Comparison of ENCODE assay signal across 13 cellular contexts in the genomic region with DNA sequence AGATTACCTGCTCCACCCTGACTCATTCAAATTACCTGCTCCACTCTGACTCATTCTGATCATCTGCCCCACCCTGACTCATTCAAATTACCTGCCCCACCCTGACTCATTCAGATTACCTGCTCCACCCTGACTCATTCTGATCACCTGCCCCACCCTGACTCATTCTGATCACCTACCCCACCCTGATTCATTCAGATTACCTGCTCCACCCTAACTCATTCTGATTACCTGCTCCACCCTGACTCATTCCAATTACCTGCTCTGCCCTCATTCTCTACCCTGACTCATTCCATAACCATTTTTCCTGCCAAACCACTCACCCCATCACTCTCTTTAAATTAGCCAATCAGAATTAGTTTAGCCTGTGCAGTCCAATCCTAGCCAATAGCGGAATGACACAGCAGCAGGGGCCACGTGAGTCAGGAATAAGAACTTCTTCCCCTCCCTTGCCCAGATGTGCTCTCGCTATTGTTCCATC. TPM values are rescaled to one million over a fixed set of nuclear protein-coding genes. Genes with fewer than 3 reads are reported as not detected.
A peak's percentile ranks its signal among the peaks of the same experiment; 100 is the strongest.
DNase-seq lines count a peak whose midpoint lies in the region; ATAC-seq and TF ChIP-seq lines count a peak whose summit lies in the region.
"Had no signal": no experiment of that assay in that cellular context is flagged by ENCODE, and none has a peak within 500 bp of the region (broad histone marks: within the 10 kb centered on the region; RNA-seq: fewer than 3 reads in every experiment).

No MANE protein-coding gene starts in this region.

- H3K9me3 ChIP-seq in breast epithelium (peaks cover 0 to 8% of the 10 kb centered on the region in 2 donors), RWPE2 (ENCODE audit: severe bottlenecking) (no peaks in the 10 kb centered on the region), esophagus squamous epithelium (peaks cover 0 to 22% (median 7%) of the 10 kb centered on the region in 3 donors), right lobe of liver (no peaks in the 10 kb centered on the region)
- H3K9me3 ChIP-seq: Caco-2, tibial artery had no signal

- no TSS peak for BruUV-seq in MCF 10A (replicated peaks; lab: Mats Ljungman, UMichigan)

- CTCF ChIA-PET in MCF 10A (lab: Yijun Ruan, JAX): interaction anchor here (0.5 to 1.7 kb wide), 2 partner anchors 117 to 126 kb away, joined by 4 to 5 read pairs; no protein-coding TSS in a partner anchor

- no peaks in the 10 kb centered on the region for H3K27me3 Mint-ChIP-seq in MCF 10A (ENCODE audit: insufficient read depth, unreplicated experiment)
- H3K27me3 Mint-ChIP-seq in type B pancreatic cell: peaks cover 3% of the 10 kb centered on the region

- no peaks in the 10 kb centered on the region for H3K27me3 ChIP-seq in breast epithelium
- H3K27me3 ChIP-seq in RWPE2 (ENCODE audit: insufficient read depth, poor library complexity, severe bottlenecking): no peaks in the 10 kb centered on the region
- H3K27me3 ChIP-seq in esophagus squamous epithelium: no peaks in the 10 kb centered on the region
- H3K27me3 ChIP-seq in right lobe of liver: no peaks in the 10 kb centered on the region
- H3K27me3 ChIP-seq: tibial artery had no signal

- intact Hi-C loops in MCF 10A (cut with micrococcal nuclease) (no loop called here), breast epithelium (cut with DNase I; ENCODE audit: low total_unique reads) (no loop called here), esophagus squamous epithelium (cut with DNase I) (no loop called here), right lobe of liver (cut with DNase I) (no loop called here)

- ATAC-seq in RWPE2 (ENCODE audit: low read depth): peak; percentile 70
- no peak for ATAC-seq in HG03159 (IDR thresholded peaks at IDR 0.05; ENCODE audit: unreplicated experiment)
- no peak for ATAC-seq in right lobe of liver
- ATAC-seq in HG03571 (IDR thresholded peaks at IDR 0.05; ENCODE audit: unreplicated experiment): no peak

- H3K4me1 Mint-ChIP-seq in MCF 10A (ENCODE audit: insufficient read depth, unreplicated experiment) (peaks cover 8% of the 10 kb centered on the region), type B pancreatic cell (ENCODE audit: unreplicated experiment) (no peaks in the 10 kb centered on the region)

- H3K4me1 ChIP-seq in breast epithelium (no peaks in the 10 kb centered on the region), RWPE2 (ENCODE audit: insufficient read depth, poor library complexity, severe bottlenecking) (no peaks in the 10 kb centered on the region), esophagus squamous epithelium (no peaks in the 10 kb centered on the region), right lobe of liver (no peaks in the 10 kb centered on the region)
- H3K4me1 ChIP-seq: Caco-2, tibial artery had no signal

- no peak for TF ChIP-seq CTCF in MCF 10A (IDR thresholded peaks at IDR 0.05; ENCODE audit: unreplicated experiment)
- no peak for TF ChIP-seq CTCF in breast epithelium (IDR thresholded peaks at IDR 0.05)
- no peak for TF ChIP-seq CTCF in RWPE2 (IDR thresholded peaks at IDR 0.05; ENCODE audit: poor library complexity, severe bottlenecking)
- no peak for TF ChIP-seq CTCF in esophagus squamous epithelium (IDR thresholded peaks at IDR 0.05)
- TF ChIP-seq CTCF in type B pancreatic cell (conservative IDR thresholded peaks at IDR 0.05): no peak
- no peak for TF ChIP-seq CTCF in right lobe of liver (IDR thresholded peaks at IDR 0.05)

- H3K36me3 Mint-ChIP-seq in MCF 10A (ENCODE audit: insufficient read depth, unreplicated experiment) (peaks cover 9% of the 10 kb centered on the region), type B pancreatic cell (peaks cover 15% of the 10 kb centered on the region)

- WGBS in esophagus squamous epithelium, 2 donors: 54 to 63% methylated on average over 3 of the region's 3 CpGs
- 60% methylated on average over 3 of the region's 3 CpGs for WGBS in right lobe of liver (ENCODE audit: insufficient coverage, low coverage, low lambda C conversion rate, missing lambda C conversion rate)

- POLR2A ChIA-PET in MCF 10A (lab: Yijun Ruan, JAX): interaction anchor here (1.5 kb wide), 1 partner anchor 40 kb away, joined by 5 read pairs; no protein-coding TSS in a partner anchor

- DNase-seq in MCF 10A (ENCODE audit: unreplicated experiment) (peak; percentile 67), breast epithelium (ENCODE audit: low spot score in 2 of 2) (no peak), RWPE2 (ENCODE audit: low spot score) (peak; percentile 51), esophagus squamous epithelium (lab: John Stamatoyannopoulos, UW) (no peak), type B pancreatic cell (ENCODE audit: extremely low spot score, unreplicated experiment) (no peak), right lobe of liver (no peak)
- DNase-seq: activated effector memory CD4-positive, alpha-beta T cell treated with Interleukin-2 at 50 U/mL for 16 hours; Caco-2; retina; RPMI8226; tibial artery had no signal

- no peak overlapping the region for H3K4me3 ChIP-seq in breast epithelium
- H3K4me3 ChIP-seq in RWPE2 (ENCODE audit: severe bottlenecking): no peak overlapping the region
- H3K4me3 ChIP-seq in esophagus squamous epithelium: no peak overlapping the region
- H3K4me3 ChIP-seq in right lobe of liver: no peak overlapping the region
- H3K4me3 ChIP-seq: tibial artery had no signal

- H3K9me3 Mint-ChIP-seq in MCF 10A (ENCODE audit: unreplicated experiment) (peaks cover 10% of the 10 kb centered on the region), type B pancreatic cell (peaks cover 20% of the 10 kb centered on the region)

- no peak overlapping the region for H3K4me3 Mint-ChIP-seq in MCF 10A (ENCODE audit: unreplicated experiment)
- H3K4me3 Mint-ChIP-seq in type B pancreatic cell: no peak overlapping the region

- H3K36me3 ChIP-seq in breast epithelium (no peaks in the 10 kb centered on the region), RWPE2 (ENCODE audit: low read depth) (no peaks in the 10 kb centered on the region), esophagus squamous epithelium (no peaks in the 10 kb centered on the region), right lobe of liver (no peaks in the 10 kb centered on the region)
- H3K36me3 ChIP-seq: tibial artery had no signal

- TF ChIP-seq POLR2A in breast epithelium (IDR thresholded peaks at IDR 0.05) (no peak), esophagus squamous epithelium (IDR thresholded peaks at IDR 0.05) (no peak), right lobe of liver (IDR thresholded peaks at IDR 0.05) (no peak)

- no peak overlapping the region for H3K27ac ChIP-seq in breast epithelium
- peak overlapping the region; percentile 87 for H3K27ac ChIP-seq in RWPE2 (ENCODE audit: poor library complexity, severe bottlenecking)
- peak overlapping the region; percentile 31 to 64 (median 51) for H3K27ac ChIP-seq in esophagus squamous epithelium
- no peak overlapping the region for H3K27ac ChIP-seq in right lobe of liver
- H3K27ac ChIP-seq: tibial artery had no signal

- peak overlapping the region; percentile 66 for H3K27ac Mint-ChIP-seq in MCF 10A (ENCODE audit: low read depth, unreplicated experiment)
- peak overlapping the region; percentile 95 for H3K27ac Mint-ChIP-seq in type B pancreatic cell

RNA-seq across cellular contexts. Expression of a gene that starts 26.2 kb away (rescaled TPM):
- total RNA-seq in MCF 10A (2022) (2.2 and 5.0 TPM in 2 replicates), breast epithelium (1 to 10 TPM in 2 of 3 donors, under 1 TPM in 1; 0.80 to 3.4 (median 1.6) TPM), esophagus squamous epithelium (under 1 TPM in 1 of 4 donors, not detected in 3; 0.19 TPM), type B pancreatic cell (ENCODE audit: low replicate concordance) (0.59 and 1.1 TPM in 2 replicates), right lobe of liver (under 1 TPM in 3 of 6 experiments, not detected in 3; 0.13 to 0.17 (median 0.14) TPM)
- total RNA-seq: Caco-2 had no signal

RNA-seq across cellular contexts. Expression of a gene that starts 41.2 kb away (rescaled TPM):
- total RNA-seq in MCF 10A (2022) (203 and 227 TPM in 2 replicates), breast epithelium (10 to 100 TPM; 51.2 to 82.3 (median 71.1) TPM), esophagus squamous epithelium (10 to 100 TPM; 39.5 to 83.8 (median 61.0) TPM), type B pancreatic cell (ENCODE audit: low replicate concordance) (66.3 and 81.9 TPM in 2 replicates), right lobe of liver (10 to 100 TPM; 29.7 to 32.4 (median 30.7) TPM)

RNA-seq across cellular contexts. Expression of a gene that starts 45.2 kb away (rescaled TPM):
- 25.9 and 26.7 TPM in 2 replicates for total RNA-seq in MCF 10A (2022)
- total RNA-seq in breast epithelium: 10 to 100 TPM in 2 of 3 donors, 1 to 10 TPM in 1; 2.4 to 53.1 (median 22.0) TPM
- total RNA-seq in esophagus squamous epithelium: 10 to 100 TPM; 32.0 to 63.3 (median 46.8) TPM
- 51.7 and 130 TPM in 2 replicates for total RNA-seq in type B pancreatic cell (ENCODE audit: low replicate concordance)
- total RNA-seq in right lobe of liver: 10 to 100 TPM; 13.4 to 25.1 (median 16.6) TPM

RNA-seq across cellular contexts. Expression of a gene that starts 47.4 kb away (rescaled TPM):
- total RNA-seq in MCF 10A (2022): 65.1 and 85.4 TPM in 2 replicates
- 10 to 100 TPM; 50.6 to 64.2 (median 61.5) TPM for total RNA-seq in breast epithelium
- 10 to 100 TPM; 42.0 to 58.9 (median 53.9) TPM for total RNA-seq in esophagus squamous epithelium
- 88.7 and 95.1 TPM in 2 replicates for total RNA-seq in type B pancreatic cell (ENCODE audit: low replicate concordance)
- total RNA-seq in right lobe of liver: 10 to 100 TPM; 16.4 to 34.9 (median 26.1) TPM

Comparison
In these comparisons a context has a peak if more than half of its experiments do, and no peak if none do; other contexts are left out.
1. DNase-seq: peak in MCF 10A (single experiment) and RWPE2 (single experiment); none in breast epithelium (0 of 2), esophagus squamous epithelium (single experiment), type B pancreatic cell (single experiment) and right lobe of liver (0 of 3).
2. H3K27ac ChIP-seq: peak in RWPE2 (single experiment) and esophagus squamous epithelium (4 of 4); none in breast epithelium (0 of 2) and right lobe of liver (0 of 3).